Comparison of ENCODE assay signal across 8 cellular contexts in genomic region chr11:134592391-134592990, GRCh38.
DNase-seq lines count a peak whose midpoint lies in the region; ATAC-seq and TF ChIP-seq lines count a peak whose summit lies in the region.

No MANE protein-coding gene starts in this region.

- intact Hi-C loops in lower lobe of right lung (cut with DNase I) = no loop called here

- H3K4me3 Mint-ChIP-seq in activated T-cell treated with anti-CD3 and anti-CD28 coated beads, Interleukin-2, amount 50 U/mL, for 72 hours = no peak overlapping the region

- in situ Hi-C loops in G401 (cut with HindIII; ENCODE audit: low sequenced_read_pairs) = no loop called here

- no peaks in the 10 kb centered on the region for H3K9me3 Mint-ChIP-seq in activated T-cell treated with anti-CD3 and anti-CD28 coated beads, Interleukin-2, amount 50 U/mL, for 72 hours

- H3K4me1 Mint-ChIP-seq in activated T-cell treated with anti-CD3 and anti-CD28 coated beads, Interleukin-2, amount 50 U/mL, for 72 hours (ENCODE audit: low read depth) = no peaks in the 10 kb centered on the region

- peak; percentile 40 for TF ChIP-seq CTCF in lower lobe of right lung (IDR thresholded peaks at IDR 0.05)

- H3K27ac ChIP-seq in lower lobe of right lung = no peak overlapping the region

- no peak overlapping the region for H3K4me3 ChIP-seq in lower lobe of right lung

- ATAC-seq in activated T-cell treated with anti-CD3 and anti-CD28 coated beads, Interleukin-2, amount 50 U/mL, for 72 hours (replicated peaks in 1 of 2) = peak; percentile 61 to 64
- ATAC-seq in lower lobe of right lung (peak in 1 of 2 donors; percentile 42), GM21447 (IDR thresholded peaks at IDR 0.05; ENCODE audit: unreplicated experiment) (no peak), GM19035 (IDR thresholded peaks at IDR 0.05; ENCODE audit: unreplicated experiment) (no peak)

- H3K27me3 ChIP-seq in lower lobe of right lung (ENCODE audit: low read depth) = peaks cover 5% of the 10 kb centered on the region

- H3K4me1 ChIP-seq in lower lobe of right lung = no peaks in the 10 kb centered on the region

- peak; percentile 71 for DNase-seq in activated effector memory CD4-positive, alpha-beta T cell treated with anti-CD3 and anti-CD28 coated beads, Interleukin-2, amount 50 U/mL, for 16 hours
- no peak for DNase-seq in activated effector memory CD4-positive, alpha-beta T cell treated with Interleukin-2 at 50 U/mL for 16 hours
- DNase-seq in NCI-H1694 treated with DMSO at 0.1 percent for 48 hours (lab: John Stamatoyannopoulos, UW) = peak; percentile 25
- peak; percentile 62 to 67 for DNase-seq in activated T-cell treated with anti-CD3 and anti-CD28 coated beads, Interleukin-2, amount 50 U/mL, for 72 hours
- peak; percentile 50 for DNase-seq in lower lobe of right lung
- no peak for DNase-seq in G401 (ENCODE audit: low spot score)

- H3K9me3 ChIP-seq in lower lobe of right lung = no peaks in the 10 kb centered on the region

- H3K27ac Mint-ChIP-seq in activated T-cell treated with anti-CD3 and anti-CD28 coated beads, Interleukin-2, amount 50 U/mL, for 72 hours = no peak overlapping the region

- H3K36me3 Mint-ChIP-seq in activated T-cell treated with anti-CD3 and anti-CD28 coated beads, Interleukin-2, amount 50 U/mL, for 72 hours (ENCODE audit: insufficient read depth in 2 of 2) = no peaks in the 10 kb centered on the region

- H3K36me3 ChIP-seq in lower lobe of right lung = no peaks in the 10 kb centered on the region

- H3K27me3 Mint-ChIP-seq in activated T-cell treated with anti-CD3 and anti-CD28 coated beads, Interleukin-2, amount 50 U/mL, for 72 hours (ENCODE audit: low read depth) = peaks cover 18% of the 10 kb centered on the region

Comparison
In these comparisons a context has a peak if more than half of its experiments do, and no peak if none do; other contexts are left out.
1. DNase-seq: peak in activated effector memory CD4-positive, alpha-beta T cell treated with anti-CD3 and anti-CD28 coated beads, Interleukin-2, amount 50 U/mL, for 16 hours (single experiment), NCI-H1694 treated with DMSO at 0.1 percent for 48 hours (single experiment), activated T-cell treated with anti-CD3 and anti-CD28 coated beads, Interleukin-2, amount 50 U/mL, for 72 hours (2 of 2) and lower lobe of right lung (single experiment); none in activated effector memory CD4-positive, alpha-beta T cell treated with Interleukin-2 at 50 U/mL for 16 hours (single experiment) and G401 (single experiment).
2. ATAC-seq: peak in activated T-cell treated with anti-CD3 and anti-CD28 coated beads, Interleukin-2, amount 50 U/mL, for 72 hours (2 of 2); none in GM21447 (single experiment) and GM19035 (single experiment).